In genomic region chr21:25578070-25578961, GRCh38 we compare ENCODE assay signal across 11 cellular contexts. TPM values are rescaled to one million over a fixed set of nuclear protein-coding genes. Genes with fewer than 3 reads are reported as not detected.
DNase-seq lines count a peak whose midpoint lies in the region; ATAC-seq lines count a peak whose summit lies in the region.
"Had no signal": no experiment of that assay in that cellular context is flagged by ENCODE, and none has a peak within 500 bp of the region (broad histone marks: within the 10 kb centered on the region; RNA-seq: fewer than 3 reads in every experiment).

No MANE protein-coding gene starts in this region.

- H3K27me3 Mint-ChIP-seq in activated CD4-positive, alpha-beta memory T cell treated with anti-CD3 and anti-CD28 coated beads for 36 hours: no peaks in the 10 kb centered on the region
- no peaks in the 10 kb centered on the region for H3K27me3 Mint-ChIP-seq in activated CD4-positive, alpha-beta memory T cell treated with anti-CD3 and anti-CD28 coated beads, Interleukin-2, amount 10 ng/mL, durations not matched to agents 7 days and 5 days
- H3K27me3 Mint-ChIP-seq in T-helper 17 cell: no peaks in the 10 kb centered on the region

- H3K36me3 Mint-ChIP-seq in activated CD4-positive, alpha-beta memory T cell treated with anti-CD3 and anti-CD28 coated beads for 36 hours: peaks cover 64% of the 10 kb centered on the region
- peaks cover 49% of the 10 kb centered on the region for H3K36me3 Mint-ChIP-seq in activated CD4-positive, alpha-beta memory T cell treated with anti-CD3 and anti-CD28 coated beads, Interleukin-2, amount 10 ng/mL, durations not matched to agents 7 days and 5 days (ENCODE audit: low read depth)
- no peaks in the 10 kb centered on the region for H3K36me3 Mint-ChIP-seq in T-helper 17 cell (ENCODE audit: low read depth)

- peak; percentile 22 for ATAC-seq in HG02763 (IDR thresholded peaks at IDR 0.05; ENCODE audit: unreplicated experiment)
- no peak for ATAC-seq in T-helper 17 cell

- DNase-seq in activated CD4-positive, alpha-beta memory T cell treated with anti-CD3 and anti-CD28 coated beads for 36 hours: peak; percentile 72
- no peak for DNase-seq in activated CD4-positive, alpha-beta memory T cell treated with anti-CD3 and anti-CD28 coated beads, Interleukin-2, amount 10 ng/mL, durations not matched to agents 7 days and 5 days
- DNase-seq in T-helper 17 cell (no peak), SHP77 (lab: John Stamatoyannopoulos, UW) (no peak), GM19238 (ENCODE audit: insufficient read length, low spot score) (no peak), AML-193 (lab: John Stamatoyannopoulos, UW) (no peak)
- DNase-seq in stimulated activated CD8-positive, alpha-beta memory T cell treated with anti-CD3 and anti-CD28 coated beads, Interleukin-4, amount 100 ng/mL, for 48 hours: peak; percentile 78
- DNase-seq: aorta, trophoblast cell had no signal

- POLR2A ChIA-PET in activated CD4-positive, alpha-beta memory T cell treated with anti-CD3 and anti-CD28 coated beads for 36 hours (lab: Charles Lee): interaction anchor here (0.7 to 9.9 kb wide), 14 partner anchors 10 to 182 kb away, joined by 3 to 250 read pairs (median 6); no protein-coding TSS in a partner anchor
- POLR2A ChIA-PET in activated CD4-positive, alpha-beta memory T cell treated with anti-CD3 and anti-CD28 coated beads, Interleukin-2, amount 10 ng/mL, durations not matched to agents 7 days and 5 days (lab: Charles Lee): interaction anchor here (0.9 to 12.0 kb wide), 5 partner anchors 10 to 157 kb away, joined by 3 to 112 read pairs (median 4); no protein-coding TSS in a partner anchor

- no peaks in the 10 kb centered on the region for H3K9me3 ChIP-seq in T-helper 17 cell (ENCODE audit: control insufficient read depth, low read length, poor library complexity, severe bottlenecking)
- H3K9me3 ChIP-seq: HAP-1 had no signal

- H3K9me3 Mint-ChIP-seq in activated CD4-positive, alpha-beta memory T cell treated with anti-CD3 and anti-CD28 coated beads for 36 hours: no peaks in the 10 kb centered on the region
- no peaks in the 10 kb centered on the region for H3K9me3 Mint-ChIP-seq in activated CD4-positive, alpha-beta memory T cell treated with anti-CD3 and anti-CD28 coated beads, Interleukin-2, amount 10 ng/mL, durations not matched to agents 7 days and 5 days

- intact Hi-C loops in activated CD4-positive, alpha-beta memory T cell treated with anti-CD3 and anti-CD28 coated beads for 36 hours (cut with micrococcal nuclease): loop anchor here (1.0 kb wide), 1 partner anchor 157 kb away; no protein-coding TSS in a partner anchor

- peak overlapping the region; percentile 85 for H3K27ac Mint-ChIP-seq in activated CD4-positive, alpha-beta memory T cell treated with anti-CD3 and anti-CD28 coated beads for 36 hours
- H3K27ac Mint-ChIP-seq in activated CD4-positive, alpha-beta memory T cell treated with anti-CD3 and anti-CD28 coated beads, Interleukin-2, amount 10 ng/mL, durations not matched to agents 7 days and 5 days: no peak overlapping the region
- peak overlapping the region; percentile 95 for H3K27ac Mint-ChIP-seq in T-helper 17 cell

- peak overlapping the region; percentile 9 for H3K4me3 Mint-ChIP-seq in activated CD4-positive, alpha-beta memory T cell treated with anti-CD3 and anti-CD28 coated beads for 36 hours
- H3K4me3 Mint-ChIP-seq in activated CD4-positive, alpha-beta memory T cell treated with anti-CD3 and anti-CD28 coated beads, Interleukin-2, amount 10 ng/mL, durations not matched to agents 7 days and 5 days: no peak overlapping the region
- H3K4me3 Mint-ChIP-seq in T-helper 17 cell: peak overlapping the region; percentile 2

- peaks cover 57% of the 10 kb centered on the region for H3K4me1 Mint-ChIP-seq in activated CD4-positive, alpha-beta memory T cell treated with anti-CD3 and anti-CD28 coated beads for 36 hours (ENCODE audit: low read depth)
- peaks cover 48% of the 10 kb centered on the region for H3K4me1 Mint-ChIP-seq in activated CD4-positive, alpha-beta memory T cell treated with anti-CD3 and anti-CD28 coated beads, Interleukin-2, amount 10 ng/mL, durations not matched to agents 7 days and 5 days
- H3K4me1 Mint-ChIP-seq in T-helper 17 cell: peaks cover 34% of the 10 kb centered on the region

- CTCF ChIA-PET in activated CD4-positive, alpha-beta memory T cell treated with anti-CD3 and anti-CD28 coated beads for 36 hours (lab: Charles Lee): interaction anchor here (0.9 to 2.0 kb wide), 5 partner anchors 14 to 157 kb away, joined by 3 to 7 read pairs (median 3); partner anchors contain the start of gene MRPL39
- CTCF ChIA-PET in activated CD4-positive, alpha-beta memory T cell treated with anti-CD3 and anti-CD28 coated beads, Interleukin-2, amount 10 ng/mL, durations not matched to agents 7 days and 5 days (lab: Charles Lee): interaction anchor here (0.9 kb wide), 1 partner anchor 157 kb away, joined by 4 read pairs; no protein-coding TSS in a partner anchor

RNA-seq across cellular contexts. Expression of gene MRPL39, which starts 29.0 kb away (rescaled TPM):
- total RNA-seq in activated CD4-positive, alpha-beta memory T cell treated with anti-CD3 and anti-CD28 coated beads for 36 hours: 10 to 100 TPM; 71.7 to 73.6 TPM
- total RNA-seq in activated CD4-positive, alpha-beta memory T cell treated with anti-CD3 and anti-CD28 coated beads, Interleukin-2, amount 10 ng/mL, durations not matched to agents 7 days and 5 days: 10 to 100 TPM; 36.5 to 37.8 TPM
- total RNA-seq in T-helper 17 cell: 1 to 10 TPM; 8.9 to 9.9 TPM

Comparison
In these comparisons a context has a peak if more than half of its experiments do, and no peak if none do; other contexts are left out.
1. DNase-seq: peak in activated CD4-positive, alpha-beta memory T cell treated with anti-CD3 and anti-CD28 coated beads for 36 hours (single experiment) and stimulated activated CD8-positive, alpha-beta memory T cell treated with anti-CD3 and anti-CD28 coated beads, Interleukin-4, amount 100 ng/mL, for 48 hours (single experiment); none in activated CD4-positive, alpha-beta memory T cell treated with anti-CD3 and anti-CD28 coated beads, Interleukin-2, amount 10 ng/mL, durations not matched to agents 7 days and 5 days (single experiment), T-helper 17 cell (0 of 3), SHP77 (0 of 2), GM19238 (single experiment) and AML-193 (0 of 2).